In genomic region chr18:13025233-13025632, GRCh38 we compare ENCODE assay signal across 26 cellular contexts.
"Had no signal": no experiment of that assay in that cellular context is flagged by ENCODE, and none has a peak within 500 bp of the region (broad histone marks: within the 10 kb centered on the region; RNA-seq: fewer than 3 reads in every experiment).

No MANE protein-coding gene starts in this region.

- ATAC-seq: mucosa of descending colon; naive thymus-derived CD4-positive, alpha-beta T cell; natural killer cell treated with Interleukin-12 subunit alpha and Interleukin-12 subunit beta and Interleukin-15 and Interleukin-18, amount 100 ng/mL, for 72 hours; pancreas; right cardiac atrium; stimulated activated effector memory CD8-positive, alpha-beta T cell treated with anti-CD3 and anti-CD28 coated beads, Interleukin-12 subunit alpha, Interleukin-12 subunit beta, amount 100 ng/mL, for 72 hours; upper lobe of right lung had no signal

- H3K36me3 ChIP-seq: pancreas, prostate gland had no signal

- H3K9me3 ChIP-seq: mucosa of descending colon, pancreas, prostate gland, suprapubic skin had no signal

- H3K27ac ChIP-seq: hepatocyte, left ventricle myocardium inferior, pancreas, sigmoid colon, spleen, suprapubic skin, thoracic aorta, tibial artery, upper lobe of right lung, vagina had no signal

- DNase-seq: islet precursor cell; left ventricle myocardium inferior; mesendoderm; mucosa of descending colon; naive thymus-derived CD4-positive, alpha-beta T cell; nucleus accumbens; pancreas; posterior cingulate gyrus; retina; right cardiac atrium; sigmoid colon; small intestine; spleen; stimulated activated CD4-positive, alpha-beta T cell treated with anti-CD3 and anti-CD28 coated beads, Interleukin-4, amount 100 ng/mL, for 24 hours; stimulated activated naive CD4-positive, alpha-beta T cell; tibial artery; trophoblast cell; upper lobe of right lung had no signal

- H3K4me3 ChIP-seq: hepatocyte, left ventricle myocardium inferior, lung, mucosa of descending colon, pancreas, prostate gland, sigmoid colon, spleen, suprapubic skin, thoracic aorta, tibial artery, upper lobe of right lung, vagina had no signal

- H3K4me2 ChIP-seq: hepatocyte had no signal

- FAIRE-seq: pancreas, small intestine had no signal

- H3K27me3 ChIP-seq: hepatocyte, pancreas, sigmoid colon, spleen, suprapubic skin, tibial artery, upper lobe of right lung, vagina had no signal

- H3K4me1 ChIP-seq: pancreas, sigmoid colon, spleen, suprapubic skin, tibial artery, upper lobe of right lung, vagina had no signal

- H2AFZ ChIP-seq: hepatocyte had no signal
